In the genomic region with DNA sequence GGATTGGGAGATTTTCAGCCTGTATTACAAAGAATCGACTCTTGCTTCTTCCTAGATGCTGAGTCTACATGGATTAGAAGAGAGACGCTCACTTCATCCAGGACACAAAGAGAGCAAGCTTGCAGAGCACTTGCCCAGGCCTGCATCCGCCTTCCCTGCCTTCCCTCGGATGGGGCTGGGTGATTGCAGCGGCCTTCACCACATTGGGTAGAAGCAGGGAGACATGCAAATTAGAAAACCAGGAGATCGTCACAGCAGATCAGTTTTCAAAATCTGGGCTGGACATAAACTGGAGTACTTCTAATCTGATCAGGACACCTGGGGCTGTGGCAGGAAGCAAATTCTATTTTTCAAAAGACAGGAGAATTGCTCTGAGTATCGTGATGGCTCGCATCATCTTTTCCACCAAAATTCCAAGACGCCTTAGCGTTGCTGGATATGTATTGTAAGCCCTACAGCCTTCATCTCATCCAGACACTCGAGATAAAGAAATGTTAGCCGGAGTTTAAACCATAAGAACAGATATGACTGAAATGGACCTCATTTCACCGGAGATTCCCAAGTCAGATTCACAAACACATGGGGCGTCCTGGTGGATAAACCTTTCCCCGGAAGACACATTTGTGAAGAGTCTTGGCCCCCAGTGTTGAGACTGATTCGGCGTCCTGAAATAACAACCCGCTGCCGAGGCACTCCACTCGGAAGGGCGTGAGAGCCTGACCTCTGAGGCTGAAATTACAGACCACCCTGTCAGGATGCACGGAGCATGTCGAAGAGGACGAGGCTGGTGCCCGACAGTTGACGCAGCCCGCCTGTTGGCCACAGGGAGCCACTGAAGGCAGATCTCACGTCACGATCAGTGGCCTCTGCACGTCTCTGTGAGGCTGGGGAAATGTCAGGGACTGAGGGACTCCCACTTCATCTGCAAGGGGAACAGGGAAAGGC, we compare ENCODE assay signal across 12 cellular contexts.
A peak's percentile ranks its signal among the peaks of the same experiment; 100 is the strongest.
DNase-seq lines count a peak whose midpoint lies in the region; ATAC-seq and TF ChIP-seq lines count a peak whose summit lies in the region.
"Had no signal": no experiment of that assay in that cellular context is flagged by ENCODE, and none has a peak within 500 bp of the region (broad histone marks: within the 10 kb centered on the region; RNA-seq: fewer than 3 reads in every experiment).

No MANE protein-coding gene starts in this region.

- no peaks in the 10 kb centered on the region for H3K27me3 Mint-ChIP-seq in Caco-2 (ENCODE audit: insufficient read depth, unreplicated experiment)
- H3K27me3 Mint-ChIP-seq in mesothelial cell of epicardium (ENCODE audit: low read depth) = no peaks in the 10 kb centered on the region
- no peaks in the 10 kb centered on the region for H3K27me3 Mint-ChIP-seq in activated T-cell treated with anti-CD3 and anti-CD28 coated beads, Interleukin-2, amount 50 U/mL, for 72 hours (ENCODE audit: low read depth)

- peak overlapping the region; percentile 89 for H2AFZ ChIP-seq in mammary epithelial cell (ENCODE audit: low read depth, low read length)

- intact Hi-C loops in Caco-2 (cut with micrococcal nuclease; ENCODE audit: unreplicated experiment) (no loop called here), mammary epithelial cell (cut with micrococcal nuclease) (no loop called here), Right ventricle myocardium inferior (cut with DNase I) (no loop called here)

- in situ Hi-C loops in mammary epithelial cell (cut with MboI; ENCODE audit: low sequenced_read_pairs in 2 of 2) = no loop called here

- no peaks in the 10 kb centered on the region for H3K36me3 ChIP-seq in Caco-2 (ENCODE audit: control insufficient read depth, insufficient read depth, low read length)
- no peaks in the 10 kb centered on the region for H3K36me3 ChIP-seq in mammary epithelial cell (ENCODE audit: insufficient read depth, low read length)
- H3K36me3 ChIP-seq: BLaER1 had no signal

- H3K4me2 ChIP-seq in mammary epithelial cell (ENCODE audit: insufficient read depth, low read depth, low read length) = peak overlapping the region; percentile 68
- H3K4me2 ChIP-seq: BLaER1 had no signal

- H3K4me1 ChIP-seq in Caco-2 (no peaks in the 10 kb centered on the region), mammary epithelial cell (ENCODE audit: insufficient read depth, low read length) (peaks cover 23% of the 10 kb centered on the region)

- H3K9me3 ChIP-seq in Caco-2 (no peaks in the 10 kb centered on the region), mammary epithelial cell (replicated peaks; ENCODE audit: insufficient read depth, low read length) (no peaks in the 10 kb centered on the region)
- H3K9me3 ChIP-seq: BLaER1 had no signal

- POLR2A ChIA-PET in Caco-2 (lab: Charles Lee) = no interaction called here

- no peak overlapping the region for H3K27ac Mint-ChIP-seq in Caco-2 (ENCODE audit: unreplicated experiment)
- peak overlapping the region; percentile 70 for H3K27ac Mint-ChIP-seq in mesothelial cell of epicardium
- no peak overlapping the region for H3K27ac Mint-ChIP-seq in activated T-cell treated with anti-CD3 and anti-CD28 coated beads, Interleukin-2, amount 50 U/mL, for 72 hours
- H3K27ac Mint-ChIP-seq: T-helper 1 cell treated with Interleukin-12 subunit alpha and Interleukin-12 subunit beta and Interleukin-4 antibody, amounts not matched to agents 30 μg/mL and 1 μg/mL, for 36 hours had no signal

- 53% methylated on average over 29 of the region's 30 CpGs for WGBS in mammary epithelial cell (ENCODE audit: low coverage, missing lambda C conversion rate)

- no peaks in the 10 kb centered on the region for H3K4me1 Mint-ChIP-seq in Caco-2 (ENCODE audit: low read depth, unreplicated experiment)
- peaks cover 41% of the 10 kb centered on the region for H3K4me1 Mint-ChIP-seq in mesothelial cell of epicardium
- no peaks in the 10 kb centered on the region for H3K4me1 Mint-ChIP-seq in activated T-cell treated with anti-CD3 and anti-CD28 coated beads, Interleukin-2, amount 50 U/mL, for 72 hours (ENCODE audit: low read depth)

- TF ChIP-seq CTCF in Caco-2 (IDR thresholded peaks at IDR 0.05; ENCODE audit: insufficient read depth in 1 of 2, low read depth in 1 of 2, low read length in 1 of 2, severe bottlenecking in 1 of 2, unreplicated experiment in 1 of 2) (no peak), mammary epithelial cell (conservative IDR thresholded peaks at IDR 0.05 in 1 of 2, IDR thresholded peaks at IDR 0.05 in 1 of 2; ENCODE audit: extremely low read depth in 1 of 2, insufficient read depth in 1 of 2, low read depth in 1 of 2, low read length in 2 of 2) (no peak), mesothelial cell of epicardium (IDR thresholded peaks at IDR 0.05; ENCODE audit: unreplicated experiment) (no peak)

- H3K4me3 ChIP-seq in Caco-2 (ENCODE audit: low read depth, low read length) (no peak overlapping the region), mammary epithelial cell (replicated peaks in 1 of 3; ENCODE audit: insufficient read depth in 1 of 3, low read depth in 2 of 3, low read length in 3 of 3) (no peak overlapping the region)
- H3K4me3 ChIP-seq: BLaER1 had no signal

- peak; percentile 41 to 59 for DNase-seq in Caco-2
- peak; percentile 71 for DNase-seq in NCI-H2029 (lab: John Stamatoyannopoulos, UW)
- peak; percentile 93 for DNase-seq in mammary epithelial cell
- peak; percentile 34 to 50 for DNase-seq in mesothelial cell of epicardium (ENCODE audit: low spot score in 2 of 2, unreplicated experiment in 2 of 2)
- DNase-seq in COLO829 (ENCODE audit: low spot score) = no peak
- DNase-seq in AG20443 (ENCODE audit: low spot score) = no peak
- DNase-seq in Right ventricle myocardium inferior (ENCODE audit: missing footprints) = no peak
- DNase-seq in activated T-cell treated with anti-CD3 and anti-CD28 coated beads, Interleukin-2, amount 50 U/mL, for 72 hours = no peak
- DNase-seq: activated naive CD4-positive, alpha-beta T cell; nucleus accumbens had no signal

- BruUV-seq in Caco-2 (replicated peaks; lab: Mats Ljungman, UMichigan) (no TSS peak), mammary epithelial cell (replicated peaks; lab: Mats Ljungman, UMichigan) (no TSS peak)

- H3K27ac ChIP-seq in mammary epithelial cell (ENCODE audit: insufficient read depth, low read depth, low read length) = peak overlapping the region; percentile 21
- H3K27ac ChIP-seq: BLaER1 had no signal

- H3K27me3 ChIP-seq in Caco-2 (replicated peaks; ENCODE audit: control insufficient read depth, insufficient read depth, low read length) (no peaks in the 10 kb centered on the region), mammary epithelial cell (ENCODE audit: insufficient read depth, low read length) (no peaks in the 10 kb centered on the region)
- H3K27me3 ChIP-seq: BLaER1 had no signal

- H3K36me3 Mint-ChIP-seq in Caco-2 (ENCODE audit: insufficient read depth, unreplicated experiment) (no peaks in the 10 kb centered on the region), mesothelial cell of epicardium (no peaks in the 10 kb centered on the region)
- no peaks in the 10 kb centered on the region for H3K36me3 Mint-ChIP-seq in activated T-cell treated with anti-CD3 and anti-CD28 coated beads, Interleukin-2, amount 50 U/mL, for 72 hours (ENCODE audit: insufficient read depth in 2 of 2)

- H3K9ac ChIP-seq in mammary epithelial cell (ENCODE audit: insufficient read depth, low read length) = peak overlapping the region; percentile 26
- H3K9ac ChIP-seq: BLaER1 had no signal

- no peak for ATAC-seq in Right ventricle myocardium inferior
- no peak for ATAC-seq in activated T-cell treated with anti-CD3 and anti-CD28 coated beads, Interleukin-2, amount 50 U/mL, for 72 hours (replicated peaks in 1 of 2)

- no peaks in the 10 kb centered on the region for H4K20me1 ChIP-seq in mammary epithelial cell (ENCODE audit: insufficient read depth, low read length)
- H4K20me1 ChIP-seq: BLaER1 had no signal

- H3K9me3 Mint-ChIP-seq in Caco-2 (ENCODE audit: unreplicated experiment) (no peaks in the 10 kb centered on the region), mesothelial cell of epicardium (no peaks in the 10 kb centered on the region)
- no peaks in the 10 kb centered on the region for H3K9me3 Mint-ChIP-seq in activated T-cell treated with anti-CD3 and anti-CD28 coated beads, Interleukin-2, amount 50 U/mL, for 72 hours
- H3K9me3 Mint-ChIP-seq: T-helper 1 cell treated with Interleukin-12 subunit alpha and Interleukin-12 subunit beta and Interleukin-4 antibody, amounts not matched to agents 30 μg/mL and 1 μg/mL, for 36 hours had no signal

- CTCF ChIA-PET in Caco-2 (lab: Charles Lee) = interaction anchor here (0.8 kb wide), 1 partner anchor 456 kb away, joined by 6 read pairs; no protein-coding TSS in a partner anchor
- CTCF ChIA-PET in mammary epithelial cell (lab: Charles Lee; ENCODE audit: low non-redundant PET) = interaction anchor here (0.7 kb wide), 1 partner anchor 89 kb away, joined by 3 read pairs; no protein-coding TSS in a partner anchor

- dilution Hi-C loops in mammary epithelial cell (cut with HindIII; ENCODE audit: low sequenced_read_pairs) = loop anchor here (5.0 kb wide), 3 partner anchors 51 to 239 kb away; no protein-coding TSS in a partner anchor

- H3K4me3 Mint-ChIP-seq in Caco-2 (ENCODE audit: unreplicated experiment) (no peak overlapping the region), mesothelial cell of epicardium (no peak overlapping the region)
- no peak overlapping the region for H3K4me3 Mint-ChIP-seq in activated T-cell treated with anti-CD3 and anti-CD28 coated beads, Interleukin-2, amount 50 U/mL, for 72 hours
- H3K4me3 Mint-ChIP-seq: T-helper 1 cell treated with Interleukin-12 subunit alpha and Interleukin-12 subunit beta and Interleukin-4 antibody, amounts not matched to agents 30 μg/mL and 1 μg/mL, for 36 hours had no signal

- no peaks in the 10 kb centered on the region for H3K79me2 ChIP-seq in mammary epithelial cell (ENCODE audit: insufficient read depth, low read length)

Comparison
In these comparisons a context has a peak if more than half of its experiments do, and no peak if none do; other contexts are left out.
1. DNase-seq: peak in Caco-2 (2 of 2), NCI-H2029 (single experiment), mammary epithelial cell (single experiment) and mesothelial cell of epicardium (2 of 2); none in COLO829 (single experiment), AG20443 (single experiment), Right ventricle myocardium inferior (single experiment) and activated T-cell treated with anti-CD3 and anti-CD28 coated beads, Interleukin-2, amount 50 U/mL, for 72 hours (0 of 2).